9 cellular contexts compared by ENCODE assay signal in the genomic region with DNA sequence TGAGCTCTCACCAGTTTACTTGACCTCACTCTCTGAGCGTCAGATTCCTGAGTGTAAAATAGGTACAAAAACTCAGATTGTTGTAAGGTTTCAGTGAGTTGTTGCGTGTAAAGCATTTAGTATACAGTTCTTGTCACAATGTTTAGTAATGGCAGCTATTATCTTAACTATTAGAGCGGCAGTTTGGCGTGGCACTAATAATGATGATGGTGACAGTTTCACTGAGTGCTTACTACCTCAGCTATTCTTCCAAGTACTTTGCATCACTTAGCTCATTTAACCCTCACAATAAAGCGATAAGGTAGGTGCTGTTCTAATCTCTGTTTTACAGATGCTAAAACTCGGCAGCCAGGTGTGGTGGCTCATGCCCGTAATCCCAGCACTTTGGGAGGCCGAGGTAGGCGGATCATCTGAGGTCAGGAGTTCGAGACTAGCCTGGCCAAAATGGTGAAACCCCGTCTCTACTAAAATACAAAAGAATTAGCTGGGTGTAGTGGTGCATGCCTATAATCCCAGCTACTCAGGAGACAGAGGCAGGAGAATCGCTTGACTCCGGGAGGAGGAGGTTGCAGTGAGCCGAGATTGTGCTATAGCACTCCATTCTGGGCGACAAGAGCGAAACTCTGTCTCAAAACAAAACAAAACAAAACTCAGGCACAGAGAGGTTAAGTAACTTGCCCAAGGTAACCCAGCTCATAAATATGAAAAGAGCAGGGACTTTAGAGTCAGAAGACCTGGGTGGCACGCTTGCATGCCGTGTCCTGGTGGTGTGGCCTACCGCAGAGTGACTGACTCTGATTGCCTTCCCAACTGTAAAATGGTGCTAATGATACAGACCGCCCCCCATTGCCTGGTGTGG.
A peak's percentile ranks its signal among the peaks of the same experiment; 100 is the strongest.
DNase-seq lines count a peak whose midpoint lies in the region; ATAC-seq, FAIRE-seq and TF ChIP-seq lines count a peak whose summit lies in the region.
"Had no signal": no experiment of that assay in that cellular context is flagged by ENCODE, and none has a peak within 500 bp of the region (broad histone marks: within the 10 kb centered on the region; RNA-seq: fewer than 3 reads in every experiment).

No MANE protein-coding gene starts in this region.

- no peak overlapping the region for H3K18ac ChIP-seq in IMR-90 (ENCODE audit: low read depth, low read length)

- H3K36me3 Mint-ChIP-seq in astrocyte (ENCODE audit: low read depth, unreplicated experiment) (peaks cover 2% of the 10 kb centered on the region), naive B cell (no peaks in the 10 kb centered on the region)

- H3K27ac Mint-ChIP-seq in astrocyte (ENCODE audit: unreplicated experiment) (no peak overlapping the region), naive B cell (peak overlapping the region in 2 of 6 donors; percentile 65 to 93)

- 0 out of 2 replicates have a peak overlapping the region, but pooled peaks have one; percentile 29 for H3K23ac ChIP-seq in IMR-90 (ENCODE audit: low read depth, low read length)

- H3K9ac ChIP-seq in BLaER1 (no peak overlapping the region), IMR-90 (ENCODE audit: low read depth, low read length) (no peak overlapping the region), astrocyte (ENCODE audit: low read length) (peak overlapping the region; percentile 45)

- H4K8ac ChIP-seq in IMR-90 (ENCODE audit: low read depth in 2 of 2, low read length in 2 of 2) = 0 out of 4 replicates have a peak overlapping the region, but pooled peaks of 1 of the 2 experiments have one; percentile 17

- no TSS peak for BruUV-seq in IMR-90 (replicated peaks; lab: Mats Ljungman, UMichigan)

- no peak overlapping the region for H4K5ac ChIP-seq in IMR-90 (ENCODE audit: low read depth, low read length)

- H3K36me3 ChIP-seq in BLaER1 = no peaks in the 10 kb centered on the region
- no peaks in the 10 kb centered on the region for H3K36me3 ChIP-seq in IMR-90 (ENCODE audit: control insufficient read depth, insufficient read depth, low read length)
- H3K36me3 ChIP-seq in astrocyte (ENCODE audit: insufficient read depth, low read length) = no peaks in the 10 kb centered on the region

- H4K20me1 ChIP-seq in BLaER1 = peaks cover 34% of the 10 kb centered on the region
- peaks cover 20% of the 10 kb centered on the region; the same call in 1 of the 2 replicates for H4K20me1 ChIP-seq in IMR-90 (ENCODE audit: insufficient read depth, low read length)
- H4K20me1 ChIP-seq in astrocyte (ENCODE audit: insufficient read depth, low read length) = peaks cover 25% of the 10 kb centered on the region

- no peak overlapping the region for H3K56ac ChIP-seq in IMR-90 (ENCODE audit: extremely low read depth, insufficient read depth, low read length)

- no peak overlapping the region for H2AFZ ChIP-seq in IMR-90 (replicated peaks; ENCODE audit: low read length, poor library complexity)
- no peak overlapping the region for H2AFZ ChIP-seq in astrocyte (ENCODE audit: low read depth, low read length)

- 97% methylated on average over 6 of the region's 20 CpGs; no CpG with 5 or more reads in 1 of the 2 experiments for WGBS in IMR-90 (ENCODE audit: extremely low coverage in 2 of 2, insufficient read length in 1 of 2), 2 experiments

- H3K9me1 ChIP-seq in IMR-90 (ENCODE audit: insufficient read depth, low read length) = peaks cover 28% of the 10 kb centered on the region

- H3K4me1 ChIP-seq in BLaER1 = peaks cover 24% of the 10 kb centered on the region
- H3K4me1 ChIP-seq in IMR-90 (ENCODE audit: control insufficient read depth, insufficient read depth, low read length) = peaks cover 23% of the 10 kb centered on the region
- peaks cover 38% of the 10 kb centered on the region for H3K4me1 ChIP-seq in astrocyte (ENCODE audit: insufficient read depth, low read length)

- POLR2A ChIA-PET in IMR-90 (lab: Charles Lee; ENCODE audit: unreplicated experiment) = interaction anchor here (0.5 kb wide), 1 partner anchor 8 kb away, joined by 17 read pairs; no protein-coding TSS in a partner anchor

- no peak overlapping the region for H2BK5ac ChIP-seq in IMR-90 (ENCODE audit: low read depth, low read length, poor library complexity, severe bottlenecking)

- ATAC-seq in IMR-90 (ENCODE audit: low read depth) (no peak), naive B cell (ENCODE audit: low read depth in 2 of 2) (no peak), HG03280 (IDR thresholded peaks at IDR 0.05; ENCODE audit: unreplicated experiment) (no peak)
- no peak for ATAC-seq in activated CD4-positive, CD25-positive, alpha-beta regulatory T cell treated with anti-CD3 and anti-CD28 coated beads, Interleukin-2, amount 50 U/mL, for 24 hours

- H2AK9ac ChIP-seq in IMR-90 (replicated peaks; ENCODE audit: low read depth, low read length, poor library complexity) = no peak overlapping the region

- H3K9me3 Mint-ChIP-seq in astrocyte (ENCODE audit: unreplicated experiment) (no peaks in the 10 kb centered on the region), naive B cell (no peaks in the 10 kb centered on the region)

- TF ChIP-seq CTCF in IMR-90 (conservative IDR thresholded peaks at IDR 0.05; ENCODE audit: low read depth, low read length) = no peak
- TF ChIP-seq CTCF in astrocyte (IDR thresholded peaks at IDR 0.05; ENCODE audit: insufficient read depth, low read depth, low read length) = no peak

- H3K79me2 ChIP-seq in astrocyte (ENCODE audit: insufficient read depth, low read length) = peaks cover 56% of the 10 kb centered on the region

- FAIRE-seq in astrocyte (lab: Jason Lieb, UNC) = no peak

- H2BK120ac ChIP-seq in IMR-90 (ENCODE audit: low read depth, low read length) = no peak overlapping the region

- H3K9me3 ChIP-seq in BLaER1 (no peaks in the 10 kb centered on the region), IMR-90 (ENCODE audit: control insufficient read depth, insufficient read depth, low read length) (no peaks in the 10 kb centered on the region), astrocyte (ENCODE audit: insufficient read depth, low read depth, low read length) (no peaks in the 10 kb centered on the region)

- 0 out of 2 replicates have a peak overlapping the region, but pooled peaks have one; percentile 10 for H4K91ac ChIP-seq in IMR-90 (ENCODE audit: insufficient read depth, low read depth, low read length)

- H3K4ac ChIP-seq in IMR-90 (ENCODE audit: low read depth, low read length) = no peak overlapping the region

- no peak for TF ChIP-seq POLR2A in IMR-90 (IDR thresholded peaks at IDR 0.05; ENCODE audit: low read depth, low read length)

- peaks cover 43 to 72% of the 10 kb centered on the region in 2 experiments for H3K79me1 ChIP-seq in IMR-90 (ENCODE audit: low read depth in 1 of 2, low read length in 2 of 2)

- H2AK5ac ChIP-seq in IMR-90 (ENCODE audit: low read depth, low read length) = peak overlapping the region; percentile 49

- no peak overlapping the region; the same call in 1 of the 2 replicates for H3K14ac ChIP-seq in IMR-90 (replicated peaks; ENCODE audit: low read depth, low read length)

- H3K4me1 Mint-ChIP-seq in astrocyte (ENCODE audit: low read depth, unreplicated experiment) (peaks cover 34% of the 10 kb centered on the region), naive B cell (peaks cover 59 to 85% (median 78%) of the 10 kb centered on the region in 3 donors)

- H3K27me3 ChIP-seq in BLaER1 (no peaks in the 10 kb centered on the region), IMR-90 (ENCODE audit: control insufficient read depth, insufficient read depth, low read length) (no peaks in the 10 kb centered on the region), astrocyte (ENCODE audit: insufficient read depth, low read length) (no peaks in the 10 kb centered on the region)

- dilution Hi-C loops in IMR-90 (cut with HindIII; ENCODE audit: low sequenced_read_pairs, unreplicated experiment) = no loop called here

- peak overlapping the region; percentile 66; the same call in 1 of the 2 replicates for H3K4me2 ChIP-seq in BLaER1
- H3K4me2 ChIP-seq in IMR-90 (ENCODE audit: low read depth, low read length) = no peak overlapping the region
- H3K4me2 ChIP-seq in astrocyte (ENCODE audit: low read length) = peak overlapping the region; percentile 75

- in situ Hi-C loops in IMR-90 (cut with MboI; ENCODE audit: low sequenced_read_pairs) = no loop called here

- no peak overlapping the region for H3K4me3 ChIP-seq in BLaER1
- no peak overlapping the region for H3K4me3 ChIP-seq in IMR-90 (ENCODE audit: insufficient read depth, low read depth, low read length)
- H3K4me3 ChIP-seq in astrocyte (ENCODE audit: insufficient read depth, low read depth, low read length) = no peak overlapping the region

- H3K4me3 Mint-ChIP-seq in astrocyte (ENCODE audit: unreplicated experiment) = no peak overlapping the region
- H3K4me3 Mint-ChIP-seq in naive B cell = peak overlapping the region in 7 of 8 donors; percentile 3 to 88 (median 69)

- H2BK15ac ChIP-seq in IMR-90 (ENCODE audit: low read depth, low read length) = no peak overlapping the region; the same call in 2 of the 3 replicates

- H3K27me3 Mint-ChIP-seq in astrocyte (ENCODE audit: low read depth, unreplicated experiment) (no peaks in the 10 kb centered on the region), naive B cell (no peaks in the 10 kb centered on the region)

- CTCF ChIA-PET in IMR-90 (lab: Yijun Ruan, JAX) = interaction anchor here (1.4 kb wide), 1 partner anchor 10 kb away, joined by 4 read pairs; no protein-coding TSS in a partner anchor

- no peak overlapping the region for H3K27ac ChIP-seq in BLaER1
- H3K27ac ChIP-seq in IMR-90 (ENCODE audit: insufficient read depth, low read length) = no peak overlapping the region
- H3K27ac ChIP-seq in astrocyte (ENCODE audit: low read depth, low read length) = peak overlapping the region; percentile 9

- intact Hi-C loops in IMR-90 (cut with micrococcal nuclease) = no loop called here

- no peak overlapping the region for H2BK20ac ChIP-seq in IMR-90 (ENCODE audit: low read depth, low read length)

- DNase-seq in IMR-90 = no peak
- DNase-seq in astrocyte (ENCODE audit: low read depth) = no peak
- no peak for DNase-seq in naive B cell
- DNase-seq in glomerular visceral epithelial cell (ENCODE audit: extremely low spot score) = no peak
- DNase-seq in inferior parietal cortex (ENCODE audit: extremely low spot score) = no peak
- DNase-seq: NCI-H1105 treated with DMSO at 0.1 percent for 48 hours had no signal

- no peak for TF ChIP-seq RAD21 in IMR-90 (IDR thresholded peaks at IDR 0.05; ENCODE audit: low read length)

TF ChIP-seq in IMR-90, 13 proteins besides CTCF, POLR2A, EP300 and RAD21 (continues in another document):
- TF ChIP-seq, protein P1, sequence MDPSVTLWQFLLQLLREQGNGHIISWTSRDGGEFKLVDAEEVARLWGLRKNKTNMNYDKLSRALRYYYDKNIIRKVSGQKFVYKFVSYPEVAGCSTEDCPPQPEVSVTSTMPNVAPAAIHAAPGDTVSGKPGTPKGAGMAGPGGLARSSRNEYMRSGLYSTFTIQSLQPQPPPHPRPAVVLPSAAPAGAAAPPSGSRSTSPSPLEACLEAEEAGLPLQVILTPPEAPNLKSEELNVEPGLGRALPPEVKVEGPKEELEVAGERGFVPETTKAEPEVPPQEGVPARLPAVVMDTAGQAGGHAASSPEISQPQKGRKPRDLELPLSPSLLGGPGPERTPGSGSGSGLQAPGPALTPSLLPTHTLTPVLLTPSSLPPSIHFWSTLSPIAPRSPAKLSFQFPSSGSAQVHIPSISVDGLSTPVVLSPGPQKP (IDR thresholded peaks at IDR 0.05; ENCODE audit: borderline replicate concordance, low read depth, low read length) = no peak
- TF ChIP-seq BHLHE40 (IDR thresholded peaks at IDR 0.05; ENCODE audit: low read depth, low read length) = no peak
- TF ChIP-seq MAFK (IDR thresholded peaks at IDR 0.05; ENCODE audit: low read depth, low read length) = peak; percentile 12; the same call in 1 of the 2 replicates
